ENCODE assay signal across 8 cellular contexts in the genomic region with DNA sequence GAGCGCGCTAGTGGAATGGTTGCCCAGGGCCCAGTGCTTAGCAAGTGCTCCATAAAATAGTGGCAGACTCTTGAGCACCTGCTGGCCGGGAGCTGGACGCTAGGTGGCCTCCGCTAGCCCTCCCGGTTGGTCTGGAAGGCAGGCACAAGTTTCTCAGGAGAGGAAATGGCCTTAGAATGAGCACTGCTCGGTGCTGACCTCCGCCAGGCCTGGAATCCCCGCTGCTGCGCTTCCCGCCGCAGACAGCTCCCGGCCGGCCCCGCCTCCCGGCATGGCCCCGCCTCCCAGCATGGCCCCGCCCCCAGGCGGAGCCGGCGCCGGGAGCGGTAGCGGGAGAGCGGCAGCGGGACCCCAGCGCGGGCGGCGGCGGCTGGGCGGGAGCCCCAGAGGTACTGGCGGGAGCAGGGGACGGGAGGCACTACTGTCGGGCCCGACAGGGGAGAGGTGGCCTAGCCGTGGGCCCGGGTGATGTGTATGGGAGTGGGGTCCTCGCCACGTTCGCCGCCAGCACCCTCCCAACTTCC. TPM values are rescaled to one million over a fixed set of nuclear protein-coding genes. Genes with fewer than 3 reads are reported as not detected.
DNase-seq lines count a peak whose midpoint lies in the region; ATAC-seq and TF ChIP-seq lines count a peak whose summit lies in the region.

A gene with protein sequence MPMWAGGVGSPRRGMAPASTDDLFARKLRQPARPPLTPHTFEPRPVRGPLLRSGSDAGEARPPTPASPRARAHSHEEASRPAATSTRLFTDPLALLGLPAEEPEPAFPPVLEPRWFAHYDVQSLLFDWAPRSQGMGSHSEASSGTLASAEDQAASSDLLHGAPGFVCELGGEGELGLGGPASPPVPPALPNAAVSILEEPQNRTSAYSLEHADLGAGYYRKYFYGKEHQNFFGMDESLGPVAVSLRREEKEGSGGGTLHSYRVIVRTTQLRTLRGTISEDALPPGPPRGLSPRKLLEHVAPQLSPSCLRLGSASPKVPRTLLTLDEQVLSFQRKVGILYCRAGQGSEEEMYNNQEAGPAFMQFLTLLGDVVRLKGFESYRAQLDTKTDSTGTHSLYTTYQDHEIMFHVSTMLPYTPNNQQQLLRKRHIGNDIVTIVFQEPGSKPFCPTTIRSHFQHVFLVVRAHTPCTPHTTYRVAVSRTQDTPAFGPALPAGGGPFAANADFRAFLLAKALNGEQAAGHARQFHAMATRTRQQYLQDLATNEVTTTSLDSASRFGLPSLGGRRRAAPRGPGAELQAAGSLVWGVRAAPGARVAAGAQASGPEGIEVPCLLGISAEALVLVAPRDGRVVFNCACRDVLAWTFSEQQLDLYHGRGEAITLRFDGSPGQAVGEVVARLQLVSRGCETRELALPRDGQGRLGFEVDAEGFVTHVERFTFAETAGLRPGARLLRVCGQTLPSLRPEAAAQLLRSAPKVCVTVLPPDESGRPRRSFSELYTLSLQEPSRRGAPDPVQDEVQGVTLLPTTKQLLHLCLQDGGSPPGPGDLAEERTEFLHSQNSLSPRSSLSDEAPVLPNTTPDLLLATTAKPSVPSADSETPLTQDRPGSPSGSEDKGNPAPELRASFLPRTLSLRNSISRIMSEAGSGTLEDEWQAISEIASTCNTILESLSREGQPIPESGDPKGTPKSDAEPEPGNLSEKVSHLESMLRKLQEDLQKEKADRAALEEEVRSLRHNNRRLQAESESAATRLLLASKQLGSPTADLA (plus strand): TSS at position 308 of the 524 bp plus-strand sequence. CDS start 2,821 bp downstream, outside the sequence.

- H3K27ac ChIP-seq in OCI-LY7 (ENCODE audit: low read depth, low read length, poor library complexity, severe bottlenecking), result peak within 1 kb of the TSS; percentile 95
- H3K27ac ChIP-seq in epithelial cell of prostate, result peak within 1 kb of the TSS; percentile 25

- H2AFZ ChIP-seq in OCI-LY7 (ENCODE audit: low read length), result no peak within 1 kb of the TSS

- DNase-seq in A172 (ENCODE audit: low spot score), result peak; percentile 90
- peak; percentile 75 for DNase-seq in OCI-LY7 (ENCODE audit: low spot score)
- DNase-seq in activated T-cell treated with anti-CD3 and anti-CD28 coated beads for 48 hours (ENCODE audit: low read depth), result peak; percentile 83
- no peak for DNase-seq in epithelial cell of prostate (ENCODE audit: low read depth, low spot score)
- peak; percentile 85 for DNase-seq in stimulated activated CD8-positive, alpha-beta memory T cell treated with anti-CD3 and anti-CD28 coated beads, Interleukin-4, amount 100 ng/mL, for 48 hours

- no peak for TF ChIP-seq CTCF in OCI-LY7 (conservative IDR thresholded peaks at IDR 0.05; ENCODE audit: low read length)

- H3K27me3 ChIP-seq in mononuclear cell (ENCODE audit: insufficient read depth, low read length), result no peaks in the 10 kb centered on the region

- H3K9me2 ChIP-seq in OCI-LY7 (ENCODE audit: insufficient read depth, low read length), result no peaks in the 10 kb centered on the region

- peaks cover 22% of the 10 kb centered on the region; the same call in 1 of the 2 replicates for H3K79me2 ChIP-seq in OCI-LY7 (ENCODE audit: insufficient read depth, low read depth, low read length)

- H3K36me3 ChIP-seq in OCI-LY7 (ENCODE audit: insufficient read depth, low read length), result peaks cover 64% of the 10 kb centered on the region

- CTCF ChIA-PET in OCI-LY7 (lab: Charles Lee; ENCODE audit: unreplicated experiment), result interaction anchor here (1.5 to 2.3 kb wide), 2 partner anchors 11 to 23 kb away, joined by 5 to 7 read pairs; partner anchors contain the start of gene PCNX3

- H3K9me3 ChIP-seq in OCI-LY7 (ENCODE audit: low read length), result no peaks in the 10 kb centered on the region
- no peaks in the 10 kb centered on the region for H3K9me3 ChIP-seq in mononuclear cell (ENCODE audit: low read depth, low read length)

- no peaks in the 10 kb centered on the region for H4K20me1 ChIP-seq in OCI-LY7 (ENCODE audit: insufficient read depth, low read length)

- peaks cover 51% of the 10 kb centered on the region for H3K4me1 ChIP-seq in OCI-LY7 (ENCODE audit: insufficient read depth, low read length, poor library complexity, severe bottlenecking)
- peaks cover 71% of the 10 kb centered on the region for H3K4me1 ChIP-seq in mononuclear cell (ENCODE audit: insufficient read depth, low read length)

- TF ChIP-seq POLR2A in GM15510 (IDR thresholded peaks at IDR 0.05; ENCODE audit: borderline replicate concordance, extremely low read depth, insufficient read length), result peak; percentile 69

- peak; percentile 42 for ATAC-seq in HG03135 (IDR thresholded peaks at IDR 0.05; ENCODE audit: unreplicated experiment)

- peak within 1 kb of the TSS; percentile 90 for H3K4me3 ChIP-seq in OCI-LY7 (ENCODE audit: low read depth, low read length, poor library complexity, severe bottlenecking)
- H3K4me3 ChIP-seq in mononuclear cell (ENCODE audit: low read length), result peak within 1 kb of the TSS; percentile 92

- POLR2A ChIA-PET in OCI-LY7 (lab: Charles Lee), result interaction anchor here (0.7 to 2.6 kb wide), 5 partner anchors 21 to 696 kb away, joined by 3 to 7 read pairs (median 4); partner anchors contain the start of genes PCNX3 and RELA

- BruUV-seq in OCI-LY7 (replicated peaks; lab: Mats Ljungman, UMichigan), result no TSS peak

- H3K4me2 ChIP-seq in OCI-LY7 (ENCODE audit: low read length), result peak within 1 kb of the TSS; percentile 97

- intact Hi-C loops in OCI-LY7 (cut with micrococcal nuclease; ENCODE audit: unreplicated experiment), result loop anchor here (2.0 kb wide), 2 partner anchors 63 to 221 kb away; partner anchors contain the start of gene CFL1

RNA-seq across cellular contexts. Expression of the gene that starts here (rescaled TPM):
- total RNA-seq in A172 (2014; rRNA removed; shearing (Covaris generic)), result 10.4 and 19.5 TPM in 2 replicates
- total RNA-seq in OCI-LY7 (2014; rRNA removed; shearing (Covaris generic)), result 57.6 and 95.4 TPM in 2 replicates
- total RNA-seq in OCI-LY7 (2022), result 156 and 160 TPM in 2 replicates
- 75.2 TPM for total RNA-seq in mononuclear cell
